Comparison of ENCODE assay signal across 8 cellular contexts in the genomic region with DNA sequence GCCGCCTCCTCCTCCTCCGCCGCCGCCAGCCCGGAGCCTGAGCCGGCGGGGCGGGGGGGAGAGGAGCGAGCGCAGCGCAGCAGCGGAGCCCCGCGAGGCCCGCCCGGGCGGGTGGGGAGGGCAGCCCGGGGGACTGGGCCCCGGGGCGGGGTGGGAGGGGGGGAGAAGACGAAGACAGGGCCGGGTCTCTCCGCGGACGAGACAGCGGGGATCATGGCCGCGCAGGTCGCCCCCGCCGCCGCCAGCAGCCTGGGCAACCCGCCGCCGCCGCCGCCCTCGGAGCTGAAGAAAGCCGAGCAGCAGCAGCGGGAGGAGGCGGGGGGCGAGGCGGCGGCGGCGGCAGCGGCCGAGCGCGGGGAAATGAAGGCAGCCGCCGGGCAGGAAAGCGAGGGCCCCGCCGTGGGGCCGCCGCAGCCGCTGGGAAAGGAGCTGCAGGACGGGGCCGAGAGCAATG. TPM values are rescaled to one million over a fixed set of nuclear protein-coding genes. Genes with fewer than 3 reads are reported as not detected.
A peak's percentile ranks its signal among the peaks of the same experiment; 100 is the strongest.
DNase-seq lines count a peak whose midpoint lies in the region; ATAC-seq, FAIRE-seq and TF ChIP-seq lines count a peak whose summit lies in the region.

No MANE protein-coding gene starts in this region.

- peak overlapping the region; percentile 82 for H3K4me2 ChIP-seq in PC-3 (ENCODE audit: low read length)

- H3K4me3 ChIP-seq in GM12875 (ENCODE audit: low read depth, low read length) (peak overlapping the region; percentile 79), PC-3 (ENCODE audit: low read length) (peak overlapping the region; percentile 86), neuron (ENCODE audit: low read length) (peak overlapping the region; percentile 56)

- H3K4me3 Mint-ChIP-seq in endothelial cell (ENCODE audit: unreplicated experiment), result no peak overlapping the region

- H3K9me3 ChIP-seq in PC-3 (ENCODE audit: low read length), result no peaks in the 10 kb centered on the region
- H3K9me3 ChIP-seq in neuron (ENCODE audit: low read length), result no peaks in the 10 kb centered on the region

- H3K9ac ChIP-seq in PC-3 (ENCODE audit: low read length), result peak overlapping the region; percentile 89

- H3K4me1 Mint-ChIP-seq in endothelial cell (ENCODE audit: unreplicated experiment), result peaks cover 21% of the 10 kb centered on the region

- peaks cover 67% of the 10 kb centered on the region for H3K79me2 ChIP-seq in PC-3 (ENCODE audit: low read length)

- H3K27ac Mint-ChIP-seq in endothelial cell (ENCODE audit: unreplicated experiment), result no peak overlapping the region

- intact Hi-C loops in PC-3 (cut with micrococcal nuclease), result loop anchor here (5.0 to 10.0 kb wide), 2 partner anchors 56 to 169 kb away; a partner anchor contains a TSS

- no peak for ATAC-seq in PC-3

- no peaks in the 10 kb centered on the region for H3F3A ChIP-seq in PC-3 (ENCODE audit: low read length, unreplicated experiment)

- TF ChIP-seq CTCF in GM12875 (IDR thresholded peaks at IDR 0.05; ENCODE audit: borderline replicate concordance, insufficient read depth, low read depth, low read length) (no peak), PC-3 (conservative IDR thresholded peaks at IDR 0.05; ENCODE audit: low read depth, low read length) (no peak), endothelial cell (IDR thresholded peaks at IDR 0.05; ENCODE audit: unreplicated experiment) (no peak)

- no peak for TF ChIP-seq POLR2A in H54 (IDR thresholded peaks at IDR 0.05; ENCODE audit: low read depth, low read length)

- no peaks in the 10 kb centered on the region for H3K9me3 Mint-ChIP-seq in endothelial cell (ENCODE audit: unreplicated experiment)

- peaks cover 31% of the 10 kb centered on the region for H4K20me1 ChIP-seq in PC-3 (ENCODE audit: low read length)

- no peaks in the 10 kb centered on the region for H3K27me3 ChIP-seq in PC-3 (ENCODE audit: low read length)
- no peaks in the 10 kb centered on the region for H3K27me3 ChIP-seq in neuron (ENCODE audit: insufficient read depth, low read length)

- FAIRE-seq in H54 (lab: Jason Lieb, UNC), result no peak

- POLR2A ChIA-PET in PC-3 (lab: Charles Lee; ENCODE audit: unreplicated experiment), result interaction anchor here (0.6 kb wide), 2 partner anchors 10 to 1659 kb away, joined by 3 to 4 read pairs; no protein-coding TSS in a partner anchor

- BruUV-seq in PC-3 (replicated peaks; lab: Mats Ljungman, UMichigan), result no TSS peak

- CTCF ChIA-PET in PC-3 (lab: Charles Lee), result interaction anchor here (0.6 kb wide), 1 partner anchor 191 kb away, joined by 4 read pairs; no protein-coding TSS in a partner anchor

- peak overlapping the region; percentile 81 for H3K27ac ChIP-seq in PC-3 (ENCODE audit: low read length)

- DNase-seq in PC-3 (no peak), endothelial cell (ENCODE audit: low spot score) (peak; percentile 32), ACHN (no peak), H54 (ENCODE audit: insufficient read length, low spot score) (no peak), NCI-H128 (lab: John Stamatoyannopoulos, UW; ENCODE audit: unreplicated experiment) (no peak), C1 segment of cervical spinal cord (lab: John Stamatoyannopoulos, UW) (no peak)

- H3K36me3 ChIP-seq in PC-3 (ENCODE audit: low read depth, low read length) (no peaks in the 10 kb centered on the region), neuron (ENCODE audit: insufficient read depth, low read length) (no peaks in the 10 kb centered on the region)

- peaks cover 56% of the 10 kb centered on the region for H3K4me1 ChIP-seq in PC-3 (ENCODE audit: insufficient read depth, low read length)
- peaks cover 44% of the 10 kb centered on the region for H3K4me1 ChIP-seq in neuron (ENCODE audit: insufficient read depth, low read length)

- H3K36me3 Mint-ChIP-seq in endothelial cell (ENCODE audit: low read depth, unreplicated experiment), result no peaks in the 10 kb centered on the region

- peaks cover 2% of the 10 kb centered on the region for H3K27me3 Mint-ChIP-seq in endothelial cell (ENCODE audit: unreplicated experiment)

- H2AFZ ChIP-seq in PC-3 (ENCODE audit: low read length) (no peak overlapping the region), neuron (ENCODE audit: low read depth, low read length) (no peak overlapping the region)

- in situ Hi-C loops in ACHN (cut with HindIII; ENCODE audit: low pct_ligation_motif_present, low pct_unique_long_range_greater_than_20kb, low sequenced_read_pairs), result no loop called here

- no peaks in the 10 kb centered on the region for H3K9me2 ChIP-seq in PC-3 (replicated peaks; ENCODE audit: low read length)

RNA-seq across cellular contexts. Expression of a gene that starts 0.4 kb away (rescaled TPM):
- 43.8 and 78.0 TPM in 2 replicates for total RNA-seq in PC-3 (2014; rRNA removed)
- total RNA-seq in endothelial cell (ENCODE audit: unreplicated experiment), result 115 TPM
